11 cellular contexts compared by ENCODE assay signal in the genomic region with DNA sequence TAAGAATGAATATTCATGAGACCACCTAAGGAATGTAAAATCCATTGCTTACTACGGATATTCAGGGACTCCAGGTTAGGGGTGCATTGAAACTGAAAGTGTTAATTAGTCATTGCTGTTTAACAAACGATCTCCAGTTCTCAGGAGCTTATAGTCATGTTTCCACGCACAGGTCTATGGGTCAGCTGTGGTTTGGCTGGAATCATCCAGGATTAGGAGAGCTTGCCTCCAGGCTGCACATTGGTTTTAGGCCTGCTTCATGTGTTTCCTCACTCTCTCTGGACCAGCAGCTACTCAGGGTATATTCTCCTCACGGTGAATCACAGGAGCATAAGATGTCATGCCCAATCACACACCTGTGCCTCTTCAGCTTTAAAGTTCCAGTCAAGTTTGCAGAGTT.
DNase-seq lines count a peak whose midpoint lies in the region; ATAC-seq and TF ChIP-seq lines count a peak whose summit lies in the region.
"Had no signal": no experiment of that assay in that cellular context is flagged by ENCODE, and none has a peak within 500 bp of the region (broad histone marks: within the 10 kb centered on the region; RNA-seq: fewer than 3 reads in every experiment).

No MANE protein-coding gene starts in this region.

- H3K9me2 ChIP-seq in GM23248 (ENCODE audit: insufficient read depth): no peaks in the 10 kb centered on the region
- no peaks in the 10 kb centered on the region for H3K9me2 ChIP-seq in SK-N-SH

- H3K27ac Mint-ChIP-seq in activated CD4-positive, alpha-beta T cell treated with anti-CD3 and anti-CD28 coated beads for 36 hours: no peak overlapping the region

- TF ChIP-seq CTCF in SK-N-SH (IDR thresholded peaks at IDR 0.05) (no peak), stomach (IDR thresholded peaks at IDR 0.05) (no peak), dorsolateral prefrontal cortex (IDR thresholded peaks at IDR 0.05 in 54 of 56, conservative IDR thresholded peaks at IDR 0.05 in 2 of 56; ENCODE audit: low read depth in 1 of 56, partially characterized antibody in 56 of 56) (no peak)

- H3K27me3 Mint-ChIP-seq in activated CD4-positive, alpha-beta T cell treated with anti-CD3 and anti-CD28 coated beads for 36 hours: no peaks in the 10 kb centered on the region

- TF ChIP-seq POLR2A in stomach (IDR thresholded peaks at IDR 0.05): no peak

- H3K27ac ChIP-seq in GM23248: no peak overlapping the region
- H3K27ac ChIP-seq in SK-N-SH (ENCODE audit: low read depth in 2 of 2, low read length in 1 of 2): peak overlapping the region; percentile 63 to 93
- peak overlapping the region in 3 of 5 donors; percentile 2 to 55 (median 38) for H3K27ac ChIP-seq in stomach
- H3K27ac ChIP-seq in dorsolateral prefrontal cortex: no peak overlapping the region

- no peak overlapping the region for H3K4me3 Mint-ChIP-seq in activated CD4-positive, alpha-beta T cell treated with anti-CD3 and anti-CD28 coated beads for 36 hours

- H3K4me2 ChIP-seq in GM23248 (ENCODE audit: unreplicated experiment) (no peak overlapping the region), SK-N-SH (peak overlapping the region; percentile 38)

- ATAC-seq in activated CD4-positive, alpha-beta T cell treated with anti-CD3 and anti-CD28 coated beads for 36 hours: no peak
- ATAC-seq: HCT116 had no signal

- in situ Hi-C loops in GM23248 (cut with MboI): no loop called here

- H3K4me1 ChIP-seq in GM23248 (ENCODE audit: insufficient read depth) (peaks cover 12% of the 10 kb centered on the region), SK-N-SH (ENCODE audit: control insufficient read depth in 1 of 2, insufficient read depth in 2 of 2, low read depth in 1 of 2, low read length in 1 of 2) (peaks cover 7 to 33% of the 10 kb centered on the region in 2 experiments), stomach (peaks cover 0 to 24% (median 0%) of the 10 kb centered on the region in 4 donors)

- H3F3A ChIP-seq in GM23248 (ENCODE audit: insufficient read depth) (peaks cover 9% of the 10 kb centered on the region; the same call in 1 of the 2 replicates), SK-N-SH (replicated peaks; ENCODE audit: insufficient read depth) (peaks cover 37% of the 10 kb centered on the region)

- H3K36me3 ChIP-seq in GM23248 (ENCODE audit: low read depth) (no peaks in the 10 kb centered on the region), SK-N-SH (replicated peaks in 1 of 2; ENCODE audit: control insufficient read depth in 1 of 2, insufficient read depth in 2 of 2, low read length in 1 of 2) (no peaks in the 10 kb centered on the region), stomach (no peaks in the 10 kb centered on the region)

- peaks cover 2% of the 10 kb centered on the region for H3K4me1 Mint-ChIP-seq in activated CD4-positive, alpha-beta T cell treated with anti-CD3 and anti-CD28 coated beads for 36 hours

- H3K4me3 ChIP-seq in GM23248 (no peak overlapping the region), SK-N-SH (ENCODE audit: low read depth in 2 of 2, low read length in 1 of 2) (0 out of 4 replicates have a peak overlapping the region, but pooled peaks of 1 of the 2 experiments have one; percentile 2), stomach (no peak overlapping the region), dorsolateral prefrontal cortex (no peak overlapping the region)

- peak; percentile 44 for DNase-seq in GM23248
- no peak for DNase-seq in SK-N-SH
- peak; percentile 31 for DNase-seq in fibroblast of the conjunctiva (ENCODE audit: low read depth)
- no peak for DNase-seq in stomach
- no peak for DNase-seq in dorsolateral prefrontal cortex
- DNase-seq in NCI-H146 treated with DMSO at 0.1 percent for 48 hours (lab: John Stamatoyannopoulos, UW; ENCODE audit: unreplicated experiment): no peak
- DNase-seq in activated CD4-positive, alpha-beta T cell treated with anti-CD3 and anti-CD28 coated beads for 36 hours: no peak
- DNase-seq: activated effector memory CD4-positive, alpha-beta T cell treated with anti-CD3 and anti-CD28 coated beads, Interleukin-2, amount 50 U/mL, for 16 hours; NCI-H2171 treated with DMSO at 0.1 percent for 48 hours; substantia nigra had no signal

- no peaks in the 10 kb centered on the region for H3K36me3 Mint-ChIP-seq in activated CD4-positive, alpha-beta T cell treated with anti-CD3 and anti-CD28 coated beads for 36 hours (ENCODE audit: low read depth)

- intact Hi-C loops in stomach (cut with DNase I; ENCODE audit: low total_unique reads) (no loop called here), dorsolateral prefrontal cortex (cut with DNase I) (no loop called here)
- intact Hi-C loops in activated CD4-positive, alpha-beta T cell treated with anti-CD3 and anti-CD28 coated beads for 36 hours (cut with DNase I, micrococcal nuclease): no loop called here

- no peaks in the 10 kb centered on the region for H4K20me1 ChIP-seq in GM23248 (ENCODE audit: insufficient read depth)
- no peaks in the 10 kb centered on the region for H4K20me1 ChIP-seq in SK-N-SH (ENCODE audit: insufficient read depth)

- H3K79me2 ChIP-seq in GM23248 (ENCODE audit: insufficient read depth): no peaks in the 10 kb centered on the region
- H3K79me2 ChIP-seq in SK-N-SH (ENCODE audit: insufficient read depth): no peaks in the 10 kb centered on the region

- H3K9me3 ChIP-seq in GM23248 (ENCODE audit: low read depth) (no peaks in the 10 kb centered on the region), SK-N-SH (no peaks in the 10 kb centered on the region), stomach (no peaks in the 10 kb centered on the region)

- WGBS in GM23248 (ENCODE audit: low coverage in 1 of 2, low lambda C conversion rate in 2 of 2, missing lambda C conversion rate in 2 of 2), 2 experiments: 51 to 63% methylated on average over 4 of the region's 4 CpGs
- 41% methylated on average over 4 of the region's 4 CpGs for WGBS in SK-N-SH (ENCODE audit: low lambda C conversion rate)
- WGBS in stomach, 5 donors: 18 to 49% (median 22%) methylated on average over 4 of the region's 4 CpGs

- H2AFZ ChIP-seq in GM23248 (no peak overlapping the region), SK-N-SH (ENCODE audit: low read depth) (peak overlapping the region; percentile 52; the same call in 1 of the 2 replicates)

- no peaks in the 10 kb centered on the region for H3K27me3 ChIP-seq in GM23248 (replicated peaks; ENCODE audit: insufficient read depth)
- no peaks in the 10 kb centered on the region for H3K27me3 ChIP-seq in SK-N-SH (ENCODE audit: insufficient read depth)
- no peaks in the 10 kb centered on the region for H3K27me3 ChIP-seq in stomach
- H3K27me3 ChIP-seq in dorsolateral prefrontal cortex: peaks cover 0 to 57% (median 6%) of the 10 kb centered on the region in 45 donors

- TF ChIP-seq RAD21 in SK-N-SH (IDR thresholded peaks at IDR 0.05; ENCODE audit: low read length): no peak

- POLR2A ChIA-PET in SK-N-SH (lab: Yijun Ruan, JAX): no interaction called here
- POLR2A ChIA-PET in activated CD4-positive, alpha-beta T cell treated with anti-CD3 and anti-CD28 coated beads for 36 hours (lab: Charles Lee): no interaction called here

- no peaks in the 10 kb centered on the region for H3K9me3 Mint-ChIP-seq in activated CD4-positive, alpha-beta T cell treated with anti-CD3 and anti-CD28 coated beads for 36 hours (ENCODE audit: low read depth)

- H3K9ac ChIP-seq in GM23248: no peak overlapping the region
- H3K9ac ChIP-seq in SK-N-SH: peak overlapping the region; percentile 64

- no peak for TF ChIP-seq EP300 in SK-N-SH (IDR thresholded peaks at IDR 0.05; ENCODE audit: borderline replicate concordance in 1 of 2, low read depth in 1 of 2, low read length in 1 of 2)
- TF ChIP-seq EP300 in stomach (IDR thresholded peaks at IDR 0.05): no peak

- CTCF ChIA-PET in SK-N-SH (lab: Yijun Ruan, JAX): interaction anchor here (2.4 kb wide), 1 partner anchor 274 kb away, joined by 7 read pairs; no protein-coding TSS in a partner anchor
- CTCF ChIA-PET in activated CD4-positive, alpha-beta T cell treated with anti-CD3 and anti-CD28 coated beads for 36 hours (lab: Charles Lee): interaction anchor here (0.7 to 1.5 kb wide), 2 partner anchors 10 to 23 kb away, joined by 3 read pairs; no protein-coding TSS in a partner anchor

TF ChIP-seq in SK-N-SH, 30 proteins besides CTCF, POLR2A, EP300 and RAD21:
- TF ChIP-seq, protein P1, sequence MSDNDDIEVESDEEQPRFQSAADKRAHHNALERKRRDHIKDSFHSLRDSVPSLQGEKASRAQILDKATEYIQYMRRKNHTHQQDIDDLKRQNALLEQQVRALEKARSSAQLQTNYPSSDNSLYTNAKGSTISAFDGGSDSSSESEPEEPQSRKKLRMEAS (IDR thresholded peaks at IDR 0.05; ENCODE audit: low read depth): 0 out of 2 replicates have a peak, but pooled peaks have one; percentile 43
- TF ChIP-seq FOXM1 (IDR thresholded peaks at IDR 0.05; ENCODE audit: low read depth) (no peak), RFX5 (IDR thresholded peaks at IDR 0.05; ENCODE audit: low read length) (no peak), TCF12 (IDR thresholded peaks at IDR 0.05) (no peak), MXI1 (IDR thresholded peaks at IDR 0.05; ENCODE audit: low read depth, low read length) (no peak), CHD2 (IDR thresholded peaks at IDR 0.05; ENCODE audit: low read length, partially characterized antibody) (no peak)
- TF ChIP-seq, protein P2, sequence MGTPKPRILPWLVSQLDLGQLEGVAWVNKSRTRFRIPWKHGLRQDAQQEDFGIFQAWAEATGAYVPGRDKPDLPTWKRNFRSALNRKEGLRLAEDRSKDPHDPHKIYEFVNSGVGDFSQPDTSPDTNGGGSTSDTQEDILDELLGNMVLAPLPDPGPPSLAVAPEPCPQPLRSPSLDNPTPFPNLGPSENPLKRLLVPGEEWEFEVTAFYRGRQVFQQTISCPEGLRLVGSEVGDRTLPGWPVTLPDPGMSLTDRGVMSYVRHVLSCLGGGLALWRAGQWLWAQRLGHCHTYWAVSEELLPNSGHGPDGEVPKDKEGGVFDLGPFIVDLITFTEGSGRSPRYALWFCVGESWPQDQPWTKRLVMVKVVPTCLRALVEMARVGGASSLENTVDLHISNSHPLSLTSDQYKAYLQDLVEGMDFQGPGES (IDR thresholded peaks at IDR 0.05; ENCODE audit: low read depth, low read length): no peak
TF ChIP-seq in SK-N-SH: peak in this region for 1.

Comparison
In these comparisons a context has a peak if more than half of its experiments do, and no peak if none do; other contexts are left out.
1. DNase-seq: peak in GM23248 (single experiment) and fibroblast of the conjunctiva (single experiment); none in SK-N-SH (single experiment), stomach (single experiment), dorsolateral prefrontal cortex (0 of 10), NCI-H146 treated with DMSO at 0.1 percent for 48 hours (single experiment) and activated CD4-positive, alpha-beta T cell treated with anti-CD3 and anti-CD28 coated beads for 36 hours (single experiment).
2. H3K27ac ChIP-seq: peak in SK-N-SH (2 of 2) and stomach (3 of 5); none in GM23248 (single experiment) and dorsolateral prefrontal cortex (0 of 59).